ENCODE assay signal across 1 cellular context in genomic region chr6:52570291-52570700, GRCh38.
TF ChIP-seq lines count a peak whose summit lies in the region.

No MANE protein-coding gene starts in this region.

TF ChIP-seq in SK-N-SH, 30 proteins besides CTCF, POLR2A, EP300 and RAD21:
- TF ChIP-seq MAX (IDR thresholded peaks at IDR 0.05; ENCODE audit: low read depth) (no peak), NFIC (IDR thresholded peaks at IDR 0.05; ENCODE audit: borderline replicate concordance) (0 out of 2 replicates have a peak, but pooled peaks have one; percentile 8)
